ENCODE assay signal across 1 cellular context in the genomic region with DNA sequence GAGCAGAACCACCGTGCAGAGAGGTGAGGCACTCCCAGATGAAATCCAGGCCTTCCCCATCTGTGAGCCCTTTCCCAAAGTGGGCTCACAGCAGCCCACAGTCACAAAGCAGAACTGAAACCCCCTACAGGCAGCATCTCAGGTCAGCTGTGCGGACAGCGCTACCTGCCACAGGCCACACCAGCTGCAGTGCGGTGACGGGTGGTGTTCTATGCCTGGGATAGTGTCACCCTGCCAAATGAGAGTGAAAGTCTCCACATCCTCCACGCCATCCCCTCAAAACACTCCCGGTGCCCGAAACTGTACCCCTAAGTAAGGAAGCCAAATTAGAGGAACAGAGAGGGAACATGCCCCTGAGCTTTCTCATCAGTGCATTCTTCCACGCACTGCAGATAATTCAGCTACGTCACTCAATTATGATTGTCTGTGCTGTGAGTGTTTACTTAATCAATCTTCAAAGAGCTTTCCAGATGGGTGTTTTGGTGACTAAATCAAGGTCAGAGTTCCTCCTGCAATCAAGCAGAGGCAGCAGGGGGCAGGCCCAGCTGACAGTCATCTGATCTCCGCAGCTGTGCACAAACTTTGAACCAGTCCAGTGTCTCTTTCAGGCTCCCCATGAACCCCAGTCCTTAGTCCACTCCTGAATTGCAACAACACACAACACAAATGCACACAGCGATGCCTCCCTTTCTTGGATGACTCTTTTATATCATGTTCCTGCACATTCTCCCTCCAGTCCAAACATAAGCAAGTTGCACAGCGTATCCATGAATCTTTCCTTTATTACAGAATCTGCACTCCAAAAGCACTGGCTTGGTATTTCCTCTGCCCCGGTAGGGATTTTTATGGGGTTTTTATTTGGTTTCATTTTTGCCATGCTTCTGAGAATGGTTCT.
TF ChIP-seq lines count a peak whose summit lies in the region.

No MANE protein-coding gene starts in this region.

TF ChIP-seq in HEK293, 187 proteins besides CTCF, POLR2A, EP300 and RAD21 (continued from another document):
- peak; percentile 99 for TF ChIP-seq INSM2 (tag by site-specific recombination; IDR thresholded peaks at IDR 0.05)
- TF ChIP-seq KLF17 (tag by site-specific recombination; IDR thresholded peaks at IDR 0.05) = peak; percentile 90; the same call in 1 of the 2 replicates
- TF ChIP-seq, protein P1, sequence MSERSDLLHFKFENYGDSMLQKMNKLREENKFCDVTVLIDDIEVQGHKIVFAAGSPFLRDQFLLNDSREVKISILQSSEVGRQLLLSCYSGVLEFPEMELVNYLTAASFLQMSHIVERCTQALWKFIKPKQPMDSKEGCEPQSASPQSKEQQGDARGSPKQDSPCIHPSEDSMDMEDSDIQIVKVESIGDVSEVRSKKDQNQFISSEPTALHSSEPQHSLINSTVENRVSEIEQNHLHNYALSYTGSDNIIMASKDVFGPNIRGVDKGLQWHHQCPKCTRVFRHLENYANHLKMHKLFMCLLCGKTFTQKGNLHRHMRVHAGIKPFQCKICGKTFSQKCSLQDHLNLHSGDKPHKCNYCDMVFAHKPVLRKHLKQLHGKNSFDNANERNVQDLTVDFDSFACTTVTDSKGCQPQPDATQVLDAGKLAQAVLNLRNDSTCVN (tag by site-specific recombination; optimal IDR thresholded peaks at IDR 0.05) = peak; percentile 13
- TF ChIP-seq ZNF19 (tag by site-specific recombination; IDR thresholded peaks at IDR 0.05; ENCODE audit: low read depth) = no peak
- peak; percentile 69; the same call in 1 of the 2 replicates for TF ChIP-seq ZNF394 (tag by site-specific recombination; IDR thresholded peaks at IDR 0.05; ENCODE audit: borderline replicate concordance)
- peak; percentile 79 for TF ChIP-seq PATZ1 (tag by site-specific recombination; IDR thresholded peaks at IDR 0.05)
- TF ChIP-seq ZNF692 (tag by site-specific recombination; IDR thresholded peaks at IDR 0.05) = peak; percentile 74
- TF ChIP-seq ZNF132 (tag by site-specific recombination; IDR thresholded peaks at IDR 0.05; ENCODE audit: borderline replicate concordance) = no peak
- no peak for TF ChIP-seq ZNF302 (tag by site-specific recombination; IDR thresholded peaks at IDR 0.05; ENCODE audit: low read depth)
- 0 out of 2 replicates have a peak, but pooled peaks have one; percentile 49 for TF ChIP-seq RBAK (tag by site-specific recombination; IDR thresholded peaks at IDR 0.05)
- peak; percentile 98 for TF ChIP-seq ZNF629 (tag by site-specific recombination; IDR thresholded peaks at IDR 0.05)
- peak; percentile 89 for TF ChIP-seq ZIC2 (tag by site-specific recombination; IDR thresholded peaks at IDR 0.05)
- peak; percentile 83 for TF ChIP-seq ZNF558 (tag by site-specific recombination; IDR thresholded peaks at IDR 0.05)
- TF ChIP-seq ZNF792 (tag by site-specific recombination; IDR thresholded peaks at IDR 0.05) = no peak
- peak; percentile 57; the same call in 1 of the 2 replicates for TF ChIP-seq ZNF10 (tag by site-specific recombination; IDR thresholded peaks at IDR 0.05)
- TF ChIP-seq, protein P2, sequence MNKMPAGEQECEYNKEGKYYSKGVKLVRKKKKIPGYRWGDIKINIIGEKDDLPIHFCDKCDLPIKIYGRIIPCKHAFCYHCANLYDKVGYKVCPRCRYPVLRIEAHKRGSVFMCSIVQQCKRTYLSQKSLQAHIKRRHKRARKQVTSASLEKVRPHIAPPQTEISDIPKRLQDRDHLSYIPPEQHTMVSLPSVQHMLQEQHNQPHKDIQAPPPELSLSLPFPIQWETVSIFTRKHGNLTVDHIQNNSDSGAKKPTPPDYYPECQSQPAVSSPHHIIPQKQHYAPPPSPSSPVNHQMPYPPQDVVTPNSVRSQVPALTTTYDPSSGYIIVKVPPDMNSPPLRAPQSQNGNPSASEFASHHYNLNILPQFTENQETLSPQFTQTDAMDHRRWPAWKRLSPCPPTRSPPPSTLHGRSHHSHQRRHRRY (tag by site-specific recombination; IDR thresholded peaks at IDR 0.05) = 0 out of 2 replicates have a peak, but pooled peaks have one; percentile 21
- peak; percentile 85 for TF ChIP-seq ZXDB (tag by site-specific recombination; IDR thresholded peaks at IDR 0.05)
TF ChIP-seq in HEK293: peak in this region for 67.
